ENCODE assay signal across 19 cellular contexts in genomic region chr2:172335731-172336130, GRCh38.
"Had no signal": no experiment of that assay in that cellular context is flagged by ENCODE, and none has a peak within 500 bp of the region (broad histone marks: within the 10 kb centered on the region; RNA-seq: fewer than 3 reads in every experiment).

No MANE protein-coding gene starts in this region.

- H3K4me3 ChIP-seq: ascending aorta, lower lobe of right lung, psoas muscle, stomach, thoracic aorta had no signal

- H3K27me3 ChIP-seq: ascending aorta, stomach had no signal

- H3K4me1 ChIP-seq: ascending aorta had no signal

- ATAC-seq: activated CD4-positive, alpha-beta T cell treated with anti-CD3 and anti-CD28 coated beads for 36 hours; effector memory CD8-positive, alpha-beta T cell; lower lobe of right lung; natural killer cell treated with Interleukin-12 subunit alpha and Interleukin-12 subunit beta and Interleukin-15 and Interleukin-18, amount 100 ng/mL, for 72 hours; psoas muscle; T-cell had no signal

- H3K4me3 Mint-ChIP-seq: activated CD4-positive, alpha-beta memory T cell treated with anti-CD3 and anti-CD28 coated beads, Interleukin-2, amount 10 ng/mL, durations not matched to agents 7 days and 5 days; activated CD4-positive, alpha-beta T cell treated with anti-CD3 and anti-CD28 coated beads for 36 hours; activated naive CD8-positive, alpha-beta T cell treated with anti-CD3 and anti-CD28 coated beads, Interleukin-2, amount 10 ng/mL, durations not matched to agents 7 days and 5 days; effector memory CD8-positive, alpha-beta T cell; natural killer cell treated with Interleukin-12 subunit alpha and Interleukin-12 subunit beta and Interleukin-15 and Interleukin-18, amount 100 ng/mL, for 72 hours; T-cell had no signal

- H3K9me3 Mint-ChIP-seq: activated CD4-positive, alpha-beta memory T cell treated with anti-CD3 and anti-CD28 coated beads, Interleukin-2, amount 10 ng/mL, durations not matched to agents 7 days and 5 days; activated naive CD8-positive, alpha-beta T cell treated with anti-CD3 and anti-CD28 coated beads, Interleukin-2, amount 10 ng/mL, durations not matched to agents 7 days and 5 days; effector memory CD8-positive, alpha-beta T cell; natural killer cell treated with Interleukin-12 subunit alpha and Interleukin-12 subunit beta and Interleukin-15 and Interleukin-18, amount 100 ng/mL, for 72 hours; T-cell had no signal

- H3K27me3 Mint-ChIP-seq: activated CD4-positive, alpha-beta T cell treated with anti-CD3 and anti-CD28 coated beads for 36 hours; natural killer cell treated with Interleukin-12 subunit alpha and Interleukin-12 subunit beta and Interleukin-15 and Interleukin-18, amount 100 ng/mL, for 72 hours; T-cell had no signal

- DNase-seq: activated CD4-positive, alpha-beta memory T cell treated with anti-CD3 and anti-CD28 coated beads, Interleukin-2, amount 10 ng/mL, durations not matched to agents 7 days and 5 days; activated CD4-positive, alpha-beta T cell treated with anti-CD3 and anti-CD28 coated beads for 36 hours; activated gamma-delta T cell treated with Interleukin-2 at 50 U/mL for 16 hours; activated naive CD8-positive, alpha-beta T cell treated with anti-CD3 and anti-CD28 coated beads, Interleukin-2, amount 10 ng/mL, durations not matched to agents 7 days and 5 days; activated T-cell treated with anti-CD3 and anti-CD28 coated beads, Interleukin-2, amount 50 U/mL, for 48 hours; cortex of kidney; effector memory CD8-positive, alpha-beta T cell; kidney; lower lobe of right lung; nucleus accumbens; psoas muscle; stimulated activated CD4-positive, alpha-beta T cell treated with anti-CD3 and anti-CD28 coated beads, Interleukin-4, amount 100 ng/mL, for 4 hours; stomach; T-cell; T1000; WERI-Rb-1 had no signal

- H3K9me3 ChIP-seq: ascending aorta, lower lobe of right lung, psoas muscle, stomach, thoracic aorta had no signal

- H3K27ac Mint-ChIP-seq: activated CD4-positive, alpha-beta memory T cell treated with anti-CD3 and anti-CD28 coated beads, Interleukin-2, amount 10 ng/mL, durations not matched to agents 7 days and 5 days; activated CD4-positive, alpha-beta T cell treated with anti-CD3 and anti-CD28 coated beads for 36 hours; activated naive CD8-positive, alpha-beta T cell treated with anti-CD3 and anti-CD28 coated beads, Interleukin-2, amount 10 ng/mL, durations not matched to agents 7 days and 5 days; effector memory CD8-positive, alpha-beta T cell; natural killer cell treated with Interleukin-12 subunit alpha and Interleukin-12 subunit beta and Interleukin-15 and Interleukin-18, amount 100 ng/mL, for 72 hours; T-cell had no signal

- H3K27ac ChIP-seq: ascending aorta, lower lobe of right lung, psoas muscle, thoracic aorta, WERI-Rb-1 had no signal

- H3K36me3 ChIP-seq: ascending aorta, lower lobe of right lung, stomach, thoracic aorta, WERI-Rb-1 had no signal

- H3K36me3 Mint-ChIP-seq: activated naive CD8-positive, alpha-beta T cell treated with anti-CD3 and anti-CD28 coated beads, Interleukin-2, amount 10 ng/mL, durations not matched to agents 7 days and 5 days; natural killer cell treated with Interleukin-12 subunit alpha and Interleukin-12 subunit beta and Interleukin-15 and Interleukin-18, amount 100 ng/mL, for 72 hours; T-cell had no signal
